ENCODE assay signal across 13 cellular contexts in genomic region chrX:138710311-138710791, GRCh38. TPM values are rescaled to one million over a fixed set of nuclear protein-coding genes. Genes with fewer than 3 reads are reported as not detected.
A peak's percentile ranks its signal among the peaks of the same experiment; 100 is the strongest.
DNase-seq lines count a peak whose midpoint lies in the region; ATAC-seq, FAIRE-seq and TF ChIP-seq lines count a peak whose summit lies in the region.
"Had no signal": no experiment of that assay in that cellular context is flagged by ENCODE, and none has a peak within 500 bp of the region (broad histone marks: within the 10 kb centered on the region; RNA-seq: fewer than 3 reads in every experiment).

No MANE protein-coding gene starts in this region.

- CTCF ChIA-PET in activated CD4-positive, alpha-beta memory T cell treated with anti-CD3 and anti-CD28 coated beads for 36 hours (lab: Charles Lee), result no interaction called here

- no peak for ATAC-seq in psoas muscle
- ATAC-seq in HG02885 (IDR thresholded peaks at IDR 0.05; ENCODE audit: poor library complexity, unreplicated experiment), result no peak

- H3K36me3 ChIP-seq in astrocyte (ENCODE audit: insufficient read depth, low read length) (no peaks in the 10 kb centered on the region), iPS-20b (ENCODE audit: insufficient read depth, low read depth, low read length) (peaks cover 18% of the 10 kb centered on the region; the same call in 1 of the 2 replicates), psoas muscle (ENCODE audit: insufficient read depth in 1 of 2, low read depth in 1 of 2) (no peaks in the 10 kb centered on the region)
- H3K36me3 ChIP-seq: BLaER1 treated with 17β-estradiol and CSF1 and Interleukin-3, amounts not matched to agents 10 nM and 100 nM; pancreas had no signal

- no peaks in the 10 kb centered on the region for H3K27me3 Mint-ChIP-seq in astrocyte (ENCODE audit: low read depth, unreplicated experiment)
- H3K27me3 Mint-ChIP-seq in activated CD4-positive, alpha-beta memory T cell treated with anti-CD3 and anti-CD28 coated beads for 36 hours, result peaks cover 25% of the 10 kb centered on the region

- peak overlapping the region; percentile 81 for H3K4me2 ChIP-seq in astrocyte (ENCODE audit: low read length)
- H3K4me2 ChIP-seq: BLaER1 treated with 17β-estradiol and CSF1 and Interleukin-3, amounts not matched to agents 10 nM and 100 nM had no signal

- H3K9me3 ChIP-seq in astrocyte (ENCODE audit: insufficient read depth, low read depth, low read length), result no peaks in the 10 kb centered on the region
- H3K9me3 ChIP-seq in iPS-20b (ENCODE audit: insufficient read depth, low read depth, low read length), result no peaks in the 10 kb centered on the region
- no peaks in the 10 kb centered on the region for H3K9me3 ChIP-seq in psoas muscle
- H3K9me3 ChIP-seq: pancreas had no signal

- no peaks in the 10 kb centered on the region for H3K79me2 ChIP-seq in astrocyte (ENCODE audit: insufficient read depth, low read length)

- intact Hi-C loops in psoas muscle (cut with DNase I), result no loop called here
- intact Hi-C loops in activated CD4-positive, alpha-beta memory T cell treated with anti-CD3 and anti-CD28 coated beads for 36 hours (cut with micrococcal nuclease), result no loop called here

- DNase-seq in AG20443 (ENCODE audit: low spot score), result peak; percentile 8
- DNase-seq in astrocyte (ENCODE audit: low read depth), result no peak
- DNase-seq in psoas muscle, result peak in 1 of 2 donors; percentile 9
- DNase-seq in DMS79 treated with DMSO at 0.1 percent for 48 hours (lab: John Stamatoyannopoulos, UW), result no peak
- DNase-seq in activated CD4-positive, alpha-beta memory T cell treated with anti-CD3 and anti-CD28 coated beads for 36 hours, result no peak
- DNase-seq in DMS153 (lab: John Stamatoyannopoulos, UW), result no peak
- DNase-seq: activated CD4-positive, alpha-beta T cell treated with anti-CD3 and anti-CD28 coated beads, Interleukin-2, amount 10 ng/mL, durations not matched to agents 7 days and 5 days; NCI-H1436; SHP77 treated with DMSO at 0.1 percent for 48 hours had no signal

- H3K9me3 Mint-ChIP-seq in astrocyte (ENCODE audit: unreplicated experiment), result no peaks in the 10 kb centered on the region
- H3K9me3 Mint-ChIP-seq in activated CD4-positive, alpha-beta memory T cell treated with anti-CD3 and anti-CD28 coated beads for 36 hours, result no peaks in the 10 kb centered on the region
- H3K9me3 Mint-ChIP-seq: activated CD4-positive, alpha-beta T cell treated with anti-CD3 and anti-CD28 coated beads, Interleukin-2, amount 10 ng/mL, durations not matched to agents 7 days and 5 days had no signal

- H2AFZ ChIP-seq in astrocyte (ENCODE audit: low read depth, low read length), result peak overlapping the region; percentile 34

- no peak overlapping the region for H3K27ac Mint-ChIP-seq in astrocyte (ENCODE audit: unreplicated experiment)
- no peak overlapping the region for H3K27ac Mint-ChIP-seq in activated CD4-positive, alpha-beta memory T cell treated with anti-CD3 and anti-CD28 coated beads for 36 hours
- H3K27ac Mint-ChIP-seq: activated CD4-positive, alpha-beta T cell treated with anti-CD3 and anti-CD28 coated beads, Interleukin-2, amount 10 ng/mL, durations not matched to agents 7 days and 5 days had no signal

- H3K27ac ChIP-seq in astrocyte (ENCODE audit: low read depth, low read length), result no peak overlapping the region
- no peak overlapping the region for H3K27ac ChIP-seq in iPS-20b (ENCODE audit: low read length)
- H3K27ac ChIP-seq in psoas muscle, result no peak overlapping the region
- H3K27ac ChIP-seq: BLaER1 treated with 17β-estradiol and CSF1 and Interleukin-3, amounts not matched to agents 10 nM and 100 nM; pancreas had no signal

- H3K4me1 ChIP-seq in astrocyte (ENCODE audit: insufficient read depth, low read length) (peaks cover 7% of the 10 kb centered on the region), iPS-20b (ENCODE audit: insufficient read depth, low read length) (peaks cover 6% of the 10 kb centered on the region), psoas muscle (no peaks in the 10 kb centered on the region)
- H3K4me1 ChIP-seq: BLaER1 treated with 17β-estradiol and CSF1 and Interleukin-3, amounts not matched to agents 10 nM and 100 nM; pancreas had no signal

- peak overlapping the region; percentile 81 for H3K4me3 Mint-ChIP-seq in astrocyte (ENCODE audit: unreplicated experiment)
- no peak overlapping the region for H3K4me3 Mint-ChIP-seq in activated CD4-positive, alpha-beta memory T cell treated with anti-CD3 and anti-CD28 coated beads for 36 hours
- H3K4me3 Mint-ChIP-seq: activated CD4-positive, alpha-beta T cell treated with anti-CD3 and anti-CD28 coated beads, Interleukin-2, amount 10 ng/mL, durations not matched to agents 7 days and 5 days had no signal

- H3K9ac ChIP-seq in astrocyte (ENCODE audit: low read length) (no peak overlapping the region), iPS-20b (ENCODE audit: low read depth, low read length) (peak overlapping the region; percentile 55; the same call in 1 of the 2 replicates)
- H3K9ac ChIP-seq: BLaER1 treated with 17β-estradiol and CSF1 and Interleukin-3, amounts not matched to agents 10 nM and 100 nM had no signal

- TF ChIP-seq CTCF in astrocyte (IDR thresholded peaks at IDR 0.05; ENCODE audit: insufficient read depth, low read depth, low read length) (no peak), psoas muscle (IDR thresholded peaks at IDR 0.05) (no peak)

- H3K36me3 Mint-ChIP-seq in astrocyte (ENCODE audit: low read depth, unreplicated experiment), result no peaks in the 10 kb centered on the region
- H3K36me3 Mint-ChIP-seq in activated CD4-positive, alpha-beta memory T cell treated with anti-CD3 and anti-CD28 coated beads for 36 hours, result no peaks in the 10 kb centered on the region

- POLR2A ChIA-PET in activated CD4-positive, alpha-beta memory T cell treated with anti-CD3 and anti-CD28 coated beads for 36 hours (lab: Charles Lee), result no interaction called here

- WGBS in psoas muscle, 3 donors, result 46 to 47% (median 47%) methylated on average over 11 to 15 of the region's 15 CpGs

- H4K20me1 ChIP-seq in astrocyte (ENCODE audit: insufficient read depth, low read length), result no peaks in the 10 kb centered on the region

- H3K4me3 ChIP-seq in astrocyte (ENCODE audit: insufficient read depth, low read depth, low read length) (peak overlapping the region; percentile 28), iPS-20b (ENCODE audit: low read length) (peak overlapping the region; percentile 83), psoas muscle (peak overlapping the region; percentile 58)
- H3K4me3 ChIP-seq: BLaER1 treated with 17β-estradiol and CSF1 and Interleukin-3, amounts not matched to agents 10 nM and 100 nM had no signal

- peaks cover 4% of the 10 kb centered on the region for H3K4me1 Mint-ChIP-seq in astrocyte (ENCODE audit: low read depth, unreplicated experiment)
- no peaks in the 10 kb centered on the region for H3K4me1 Mint-ChIP-seq in activated CD4-positive, alpha-beta memory T cell treated with anti-CD3 and anti-CD28 coated beads for 36 hours (ENCODE audit: low read depth)
- H3K4me1 Mint-ChIP-seq: activated CD4-positive, alpha-beta T cell treated with anti-CD3 and anti-CD28 coated beads, Interleukin-2, amount 10 ng/mL, durations not matched to agents 7 days and 5 days had no signal

- no peak for FAIRE-seq in astrocyte (lab: Jason Lieb, UNC)
- FAIRE-seq: pancreas had no signal

- H3K27me3 ChIP-seq in astrocyte (ENCODE audit: insufficient read depth, low read length) (peaks cover 6% of the 10 kb centered on the region), iPS-20b (ENCODE audit: insufficient read depth, low read length) (peaks cover 9% of the 10 kb centered on the region; the same call in 1 of the 2 replicates), psoas muscle (ENCODE audit: insufficient read depth in 3 of 3, low read length in 2 of 3) (peaks cover 0 to 25% (median 0%) of the 10 kb centered on the region in 3 donors)

RNA-seq across cellular contexts. Expression of gene FGF13, which starts 1.2 kb away (rescaled TPM):
- 3.9 and 5.1 TPM in 2 replicates for total RNA-seq in astrocyte
- total RNA-seq in psoas muscle, result 10 to 100 TPM; 28.1 to 43.5 (median 34.9) TPM
- 10 to 100 TPM; 10.9 to 54.0 (median 15.6) TPM for polyA plus RNA-seq in psoas muscle
- total RNA-seq in activated CD4-positive, alpha-beta memory T cell treated with anti-CD3 and anti-CD28 coated beads for 36 hours, result not detected
- total RNA-seq: activated CD4-positive, alpha-beta T cell treated with anti-CD3 and anti-CD28 coated beads, Interleukin-2, amount 10 ng/mL, durations not matched to agents 7 days and 5 days had no signal

Comparison
In these comparisons a context has a peak if more than half of its experiments do, and no peak if none do; other contexts are left out.
1. H3K4me3 ChIP-seq: peak in every context shown above with its lines; median percentile 83 in iPS-20b; 58 in psoas muscle; 28 in astrocyte.